26 cellular contexts compared by ENCODE assay signal in genomic region chr2:240328526-240328925, GRCh38.
"Had no signal": no experiment of that assay in that cellular context is flagged by ENCODE, and none has a peak within 500 bp of the region (broad histone marks: within the 10 kb centered on the region; RNA-seq: fewer than 3 reads in every experiment).

No MANE protein-coding gene starts in this region.

- H3K79me2 ChIP-seq: hepatocyte, parathyroid adenoma had no signal

- H3K9ac ChIP-seq: parathyroid adenoma had no signal

- H3K27ac Mint-ChIP-seq: mesothelial cell of epicardium; naive thymus-derived CD4-positive, alpha-beta T cell; natural killer cell treated with Interleukin-12 subunit alpha and Interleukin-12 subunit beta and Interleukin-15 and Interleukin-18, amount 100 ng/mL, for 72 hours; progenitor cell of endocrine pancreas; stimulated activated effector memory CD8-positive, alpha-beta T cell treated with anti-CD3 and anti-CD28 coated beads, Interleukin-12 subunit alpha, Interleukin-12 subunit beta, amount 100 ng/mL, for 72 hours had no signal

- H3K36me3 Mint-ChIP-seq: mesothelial cell of epicardium; naive thymus-derived CD4-positive, alpha-beta T cell; natural killer cell treated with Interleukin-12 subunit alpha and Interleukin-12 subunit beta and Interleukin-15 and Interleukin-18, amount 100 ng/mL, for 72 hours; stimulated activated effector memory CD8-positive, alpha-beta T cell treated with anti-CD3 and anti-CD28 coated beads, Interleukin-12 subunit alpha, Interleukin-12 subunit beta, amount 100 ng/mL, for 72 hours had no signal

- H3K4me1 Mint-ChIP-seq: stimulated activated effector memory CD8-positive, alpha-beta T cell treated with anti-CD3 and anti-CD28 coated beads, Interleukin-12 subunit alpha, Interleukin-12 subunit beta, amount 100 ng/mL, for 72 hours had no signal

- H3K9me3 ChIP-seq: lower lobe of right lung, right lobe of liver, testis, thyroid gland had no signal

- H3K4me2 ChIP-seq: hepatocyte had no signal

- H3K4me3 Mint-ChIP-seq: mesothelial cell of epicardium; naive thymus-derived CD4-positive, alpha-beta T cell; natural killer cell treated with Interleukin-12 subunit alpha and Interleukin-12 subunit beta and Interleukin-15 and Interleukin-18, amount 100 ng/mL, for 72 hours; stimulated activated effector memory CD8-positive, alpha-beta T cell treated with anti-CD3 and anti-CD28 coated beads, Interleukin-12 subunit alpha, Interleukin-12 subunit beta, amount 100 ng/mL, for 72 hours had no signal

- H3K36me3 ChIP-seq: heart right ventricle, lower lobe of right lung, right atrium auricular region, right lobe of liver, stomach, thyroid gland, transverse colon, upper lobe of right lung had no signal

- H3K27me3 ChIP-seq: hepatocyte, right atrium auricular region, right lobe of liver, testis, thyroid gland, transverse colon, upper lobe of right lung had no signal

- H3K4me1 ChIP-seq: parathyroid adenoma, right lobe of liver, transverse colon, upper lobe of right lung had no signal

- ATAC-seq: heart right ventricle; left cardiac atrium; left lobe of liver; naive thymus-derived CD4-positive, alpha-beta T cell; right lobe of liver; upper lobe of right lung had no signal

- H3K27ac ChIP-seq: heart right ventricle, hepatocyte, lower lobe of right lung, parathyroid adenoma, right atrium auricular region, right lobe of liver, stomach, testis, thyroid gland, transverse colon, upper lobe of right lung had no signal

- H3K4me3 ChIP-seq: heart right ventricle, hepatocyte, lower lobe of right lung, right atrium auricular region, right lobe of liver, stomach, testis, thyroid gland, transverse colon, upper lobe of right lung had no signal

- DNase-seq: heart right ventricle; kidney glomerular epithelial cell; left cardiac atrium; lower lobe of right lung; mammary epithelial cell; mesenchymal stem cell; naive thymus-derived CD4-positive, alpha-beta T cell; nucleus accumbens; stimulated activated CD4-positive, alpha-beta T cell treated with anti-CD3 and anti-CD28 coated beads, Interleukin-12 subunit alpha, Interleukin-12 subunit beta, amount 100 ng/mL, for 4 hours; stimulated activated CD4-positive, alpha-beta T cell treated with anti-CD3 and anti-CD28 coated beads, Interleukin-15, amount 100 ng/mL, for 24 hours; stimulated activated CD4-positive, alpha-beta T cell treated with anti-CD3 and anti-CD28 coated beads, Interleukin-4, amount 100 ng/mL, for 24 hours; stimulated activated naive CD4-positive, alpha-beta T cell; stomach; testis; thyroid gland; transverse colon; upper lobe of right lung had no signal

- H2AFZ ChIP-seq: hepatocyte, parathyroid adenoma had no signal
